In the genomic region with DNA sequence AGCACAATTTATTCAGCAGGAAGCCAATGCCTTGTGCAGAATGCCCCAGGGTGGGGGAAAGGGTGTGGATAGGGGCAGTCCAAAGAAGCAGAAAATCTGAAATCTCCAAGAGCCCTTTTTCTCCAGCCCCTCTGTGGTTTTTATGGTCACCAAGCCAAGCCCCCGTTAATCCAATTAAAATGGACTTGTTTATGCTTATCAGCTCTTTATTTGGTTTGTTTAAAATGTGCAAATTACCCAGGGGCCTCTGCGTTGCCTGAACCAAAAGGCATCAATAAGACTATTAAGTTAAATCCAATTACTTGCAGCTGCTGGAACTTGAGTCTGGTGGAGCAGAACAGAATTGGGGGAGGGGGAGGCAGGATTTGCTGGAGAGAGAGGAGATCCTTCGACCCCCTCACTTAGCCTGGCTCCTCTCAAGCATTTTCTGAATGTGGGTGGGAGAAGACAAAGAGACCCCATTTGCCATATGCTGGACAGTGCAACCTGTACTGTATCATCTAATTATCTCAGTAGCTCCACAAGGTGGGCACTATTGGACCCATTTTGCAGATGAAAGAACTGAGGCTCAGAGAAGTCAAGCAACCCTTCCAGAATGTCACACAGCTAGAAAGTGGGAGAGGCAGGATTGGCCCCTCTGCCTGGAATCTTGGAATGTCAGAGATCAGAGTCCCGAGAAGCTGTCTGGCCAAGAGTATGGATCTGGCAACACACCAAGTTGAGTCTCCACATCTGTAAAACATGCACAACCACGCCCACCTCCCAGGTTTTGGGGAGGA, we compare ENCODE assay signal across 19 cellular contexts.
DNase-seq lines count a peak whose midpoint lies in the region; ATAC-seq and TF ChIP-seq lines count a peak whose summit lies in the region.
"Had no signal": no experiment of that assay in that cellular context is flagged by ENCODE, and none has a peak within 500 bp of the region (broad histone marks: within the 10 kb centered on the region; RNA-seq: fewer than 3 reads in every experiment).

No MANE protein-coding gene starts in this region.

- peaks cover 17% of the 10 kb centered on the region for H3K4me1 Mint-ChIP-seq in glutamatergic neuron (ENCODE audit: low read depth, unreplicated experiment)
- H3K4me1 Mint-ChIP-seq: CD4-positive, CD25-positive, alpha-beta regulatory T cell had no signal

- no peak for TF ChIP-seq CTCF in glutamatergic neuron (IDR thresholded peaks at IDR 0.05; ENCODE audit: partially characterized antibody, unreplicated experiment)

- no peaks in the 10 kb centered on the region for H3K36me3 Mint-ChIP-seq in glutamatergic neuron (ENCODE audit: unreplicated experiment)
- H3K36me3 Mint-ChIP-seq: CD4-positive, CD25-positive, alpha-beta regulatory T cell had no signal

- H3K27me3 Mint-ChIP-seq in glutamatergic neuron (ENCODE audit: unreplicated experiment): peaks cover 4% of the 10 kb centered on the region

- H3K27ac Mint-ChIP-seq in glutamatergic neuron (ENCODE audit: unreplicated experiment): peak overlapping the region; percentile 52
- H3K27ac Mint-ChIP-seq: CD4-positive, CD25-positive, alpha-beta regulatory T cell; HFFc6 had no signal

- peaks cover 2% of the 10 kb centered on the region for H3K9me3 Mint-ChIP-seq in glutamatergic neuron (ENCODE audit: unreplicated experiment)

- no peak overlapping the region for H3K4me3 Mint-ChIP-seq in glutamatergic neuron (ENCODE audit: unreplicated experiment)
- H3K4me3 Mint-ChIP-seq: CD4-positive, CD25-positive, alpha-beta regulatory T cell; HFFc6 had no signal

- ATAC-seq in SK-N-SH treated with all-trans-retinoic acid at 6 μM for 48 hours (no peak), GM18858 (IDR thresholded peaks at IDR 0.05; ENCODE audit: unreplicated experiment) (no peak), GM21423 (IDR thresholded peaks at IDR 0.05; ENCODE audit: unreplicated experiment) (no peak)
- ATAC-seq: HepG2 had no signal

- DNase-seq in COR-L47 (lab: John Stamatoyannopoulos, UW): peak; percentile 10
- DNase-seq in NCI-H524 (lab: John Stamatoyannopoulos, UW): peak; percentile 88 to 96
- DNase-seq in glutamatergic neuron: no peak
- DNase-seq in NCI-H2196 (lab: John Stamatoyannopoulos, UW; ENCODE audit: unreplicated experiment): no peak
- no peak for DNase-seq in OCI-M2 (lab: John Stamatoyannopoulos, UW; ENCODE audit: unreplicated experiment)
- DNase-seq: CD4-positive, CD25-positive, alpha-beta regulatory T cell; DMS153; H7; HFFc6; KBM-7; NCI-H1092 treated with DMSO at 0.1 percent for 48 hours; NCI-H1436 treated with DMSO at 0.1 percent for 48 hours; NCI-H1930; NCI-H69; SHP77 treated with DMSO at 0.1 percent for 48 hours had no signal

TF ChIP-seq in SK-N-SH treated with all-trans-retinoic acid at 6 μM for 48 hours, 23 proteins besides CTCF, POLR2A, EP300 and RAD21:
- TF ChIP-seq ZFP30 (CRISPR knock-in tag; IDR thresholded peaks at IDR 0.05): no peak
- peak; percentile 31; the same call in 1 of the 2 replicates for TF ChIP-seq TCF4 (CRISPR knock-in tag; IDR thresholded peaks at IDR 0.05; ENCODE audit: borderline replicate concordance)
TF ChIP-seq in SK-N-SH treated with all-trans-retinoic acid at 6 μM for 48 hours: peak in this region for 1.

Comparison
In these comparisons a context has a peak if more than half of its experiments do, and no peak if none do; other contexts are left out.
1. DNase-seq: peak in COR-L47 (single experiment) and NCI-H524 (2 of 2); none in glutamatergic neuron (single experiment), NCI-H2196 (single experiment) and OCI-M2 (single experiment).